Comparison of ENCODE assay signal across 20 cellular contexts in genomic region chr15:37885651-37886050, GRCh38. TPM values are rescaled to one million over a fixed set of nuclear protein-coding genes. Genes with fewer than 3 reads are reported as not detected.
A peak's percentile ranks its signal among the peaks of the same experiment; 100 is the strongest.
DNase-seq lines count a peak whose midpoint lies in the region; ATAC-seq, FAIRE-seq and TF ChIP-seq lines count a peak whose summit lies in the region.
"Had no signal": no experiment of that assay in that cellular context is flagged by ENCODE, and none has a peak within 500 bp of the region (broad histone marks: within the 10 kb centered on the region; RNA-seq: fewer than 3 reads in every experiment).

No MANE protein-coding gene starts in this region.

- no peak for TF ChIP-seq EP300 in HepG2 (IDR thresholded peaks at IDR 0.05; ENCODE audit: low read depth in 2 of 2, low read length in 2 of 2)
- no peak for TF ChIP-seq EP300 in HepG2 (CRISPR knock-in tag; IDR thresholded peaks at IDR 0.05; ENCODE audit: borderline replicate concordance)
- no peak for TF ChIP-seq EP300 in ovary (IDR thresholded peaks at IDR 0.05)

- H3K36me3 ChIP-seq in liver (ENCODE audit: control insufficient read depth in 4 of 4, insufficient read depth in 3 of 4, low read depth in 1 of 4, low read length in 3 of 4) (no peaks in the 10 kb centered on the region), HepG2 (replicated peaks in 1 of 2; ENCODE audit: control insufficient read depth in 1 of 2, insufficient read depth in 2 of 2, low read length in 2 of 2) (no peaks in the 10 kb centered on the region), RWPE2 (ENCODE audit: low read depth) (no peaks in the 10 kb centered on the region), ovary (no peaks in the 10 kb centered on the region)
- H3K36me3 ChIP-seq: HAP-1 had no signal

- H3K4me2 ChIP-seq in HepG2 (ENCODE audit: low read depth, low read length) = no peak overlapping the region
- H3K4me2 ChIP-seq: KMS-11 had no signal

- in situ Hi-C loops in HepG2 (cut with HindIII; ENCODE audit: extremely low pct_ligation_motif_present, low pct_unique_long_range_greater_than_20kb) = loop anchor here (25.0 kb wide), 2 partner anchors 998 to 1373 kb away; no protein-coding TSS in a partner anchor

- no peaks in the 10 kb centered on the region for H3K9me3 ChIP-seq in liver (ENCODE audit: control insufficient read depth in 4 of 4, low read length in 3 of 4)
- H3K9me3 ChIP-seq in HepG2 (ENCODE audit: low read length) = no peaks in the 10 kb centered on the region
- no peaks in the 10 kb centered on the region for H3K9me3 ChIP-seq in RWPE2 (ENCODE audit: severe bottlenecking)
- H3K9me3 ChIP-seq in ovary = no peaks in the 10 kb centered on the region
- H3K9me3 ChIP-seq: HAP-1 had no signal

- no peak for FAIRE-seq in HepG2 (lab: Jason Lieb, UNC)
- FAIRE-seq: G401.6, GM12892 had no signal

- no peak overlapping the region for H3K27ac ChIP-seq in liver (ENCODE audit: low read depth in 1 of 2, low read length in 2 of 2)
- no peak overlapping the region for H3K27ac ChIP-seq in HepG2 (ENCODE audit: extremely low read length, insufficient read depth, low read length)
- H3K27ac ChIP-seq in RWPE2 (ENCODE audit: poor library complexity, severe bottlenecking) = no peak overlapping the region
- H3K27ac ChIP-seq in ovary = no peak overlapping the region
- H3K27ac ChIP-seq: 22Rv1, KMS-11 had no signal

- TF ChIP-seq CTCF in liver (IDR thresholded peaks at IDR 0.05; ENCODE audit: low read depth, low read length, missing input control) (no peak), HepG2 (CRISPR knock-in tag; IDR thresholded peaks at IDR 0.05) (no peak), RWPE2 (IDR thresholded peaks at IDR 0.05; ENCODE audit: poor library complexity, severe bottlenecking) (no peak), epithelial cell of esophagus (IDR thresholded peaks at IDR 0.05; ENCODE audit: insufficient read depth, low read depth, low read length, missing control alignments) (no peak), ovary (IDR thresholded peaks at IDR 0.05) (no peak)

- no peak overlapping the region for H3K9ac ChIP-seq in liver (ENCODE audit: low read depth in 1 of 2, low read length in 2 of 2)
- H3K9ac ChIP-seq in HepG2 (ENCODE audit: insufficient read depth, low read depth, low read length) = no peak overlapping the region
- H3K9ac ChIP-seq: KMS-11 had no signal

- no peak for ATAC-seq in HepG2
- peak; percentile 73 for ATAC-seq in RWPE2 (ENCODE audit: low read depth)
- no peak for ATAC-seq in HG03175 (IDR thresholded peaks at IDR 0.05; ENCODE audit: unreplicated experiment)
- ATAC-seq in HG03432 (IDR thresholded peaks at IDR 0.05; ENCODE audit: unreplicated experiment) = no peak
- ATAC-seq: CD8-positive, alpha-beta T cell had no signal

- POLR2A ChIA-PET in HepG2 (lab: Yijun Ruan, JAX) = no interaction called here

- H3K4me1 ChIP-seq in liver (ENCODE audit: control insufficient read depth in 4 of 4, insufficient read depth in 4 of 4, low read length in 3 of 4) (peaks cover 0 to 2% (median under 1%) of the 10 kb centered on the region in 4 donors), HepG2 (ENCODE audit: insufficient read depth, low read length) (no peaks in the 10 kb centered on the region), RWPE2 (ENCODE audit: insufficient read depth, poor library complexity, severe bottlenecking) (peaks cover 8% of the 10 kb centered on the region), ovary (ENCODE audit: insufficient read depth) (no peaks in the 10 kb centered on the region)

- DNase-seq in HepG2 (ENCODE audit: low spot score) (no peak), RWPE2 (ENCODE audit: low spot score) (no peak), epithelial cell of esophagus (ENCODE audit: low read depth) (peak; percentile 22), ovary (no peak), COR-L47 (lab: John Stamatoyannopoulos, UW) (no peak)
- DNase-seq: CD8-positive, alpha-beta T cell; DMS79; GOT3 had no signal

- TF ChIP-seq RAD21 in liver (IDR thresholded peaks at IDR 0.05) (no peak), HepG2 (CRISPR knock-in tag; IDR thresholded peaks at IDR 0.05) (no peak)

- no peaks in the 10 kb centered on the region for H4K20me1 ChIP-seq in HepG2 (ENCODE audit: insufficient read depth, low read length)

- intact Hi-C loops in HepG2 (cut with micrococcal nuclease; ENCODE audit: unreplicated experiment) (loop anchor here (10.0 kb wide), 1 partner anchor 751 kb away; no protein-coding TSS in a partner anchor), ovary (cut with DNase I) (no loop called here)

- BruUV-seq in HepG2 (replicated peaks; lab: Mats Ljungman, UMichigan) = no TSS peak

- H3K4me3 ChIP-seq in liver (ENCODE audit: low read depth in 1 of 3, low read length in 3 of 3) (no peak overlapping the region), HepG2 (replicated peaks in 1 of 3; ENCODE audit: insufficient read depth in 1 of 3, low read depth in 2 of 3, low read length in 3 of 3) (no peak overlapping the region), RWPE2 (ENCODE audit: severe bottlenecking) (no peak overlapping the region), epithelial cell of esophagus (ENCODE audit: low read length) (no peak overlapping the region), ovary (no peak overlapping the region)
- H3K4me3 ChIP-seq: HAP-1 had no signal

- CTCF ChIA-PET in HepG2 (lab: Yijun Ruan, JAX; ENCODE audit: low intra/inter-chr PET ratio, low total read pairs) = no interaction called here

- H2AFZ ChIP-seq in HepG2 (ENCODE audit: low read length) = no peak overlapping the region

- no peaks in the 10 kb centered on the region for H3K79me2 ChIP-seq in HepG2 (ENCODE audit: insufficient read depth, low read length)

- no peak for TF ChIP-seq POLR2A in HepG2 (IDR thresholded peaks at IDR 0.05; ENCODE audit: insufficient read depth in 1 of 2, low read depth in 2 of 2, low read length in 2 of 2)
- no peak for TF ChIP-seq POLR2A in ovary (IDR thresholded peaks at IDR 0.05)

- H3K27me3 ChIP-seq in liver (ENCODE audit: control insufficient read depth in 4 of 4, insufficient read depth in 4 of 4, low read length in 3 of 4) = no peaks in the 10 kb centered on the region
- peaks cover 0 to 3% of the 10 kb centered on the region in 2 experiments; a peak in 1 of 5 replicates for H3K27me3 ChIP-seq in HepG2 (ENCODE audit: control insufficient read depth in 1 of 2, insufficient read depth in 2 of 2, low read length in 2 of 2)
- peaks cover 4% of the 10 kb centered on the region for H3K27me3 ChIP-seq in RWPE2 (ENCODE audit: insufficient read depth, poor library complexity, severe bottlenecking)
- H3K27me3 ChIP-seq in ovary = no peaks in the 10 kb centered on the region

TF ChIP-seq in HepG2, 621 proteins besides CTCF, POLR2A, EP300 and RAD21 (continues in another document):
- TF ChIP-seq NFYC (CRISPR knock-in tag; IDR thresholded peaks at IDR 0.05) (no peak), PRDM15 (CRISPR knock-in tag; IDR thresholded peaks at IDR 0.05) (no peak)
- TF ChIP-seq, protein P1, sequence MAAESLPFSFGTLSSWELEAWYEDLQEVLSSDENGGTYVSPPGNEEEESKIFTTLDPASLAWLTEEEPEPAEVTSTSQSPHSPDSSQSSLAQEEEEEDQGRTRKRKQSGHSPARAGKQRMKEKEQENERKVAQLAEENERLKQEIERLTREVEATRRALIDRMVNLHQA (CRISPR knock-in tag; IDR thresholded peaks at IDR 0.05) = no peak

RNA-seq across cellular contexts. Expression of gene TMCO5A, which starts 48.8 kb away (rescaled TPM):
- total RNA-seq in liver = not detected
- not detected for polyA plus RNA-seq in liver
- total RNA-seq in HepG2 (2016; rRNA removed; fragmentation: Illumina TruSeq; extraction: Trizol) = not detected in 2 replicates
- not detected in 2 replicates for total RNA-seq in HepG2 (2016; cell fraction: cytosol; rRNA removed; fragmentation: Illumina TruSeq; extraction: Trizol; ENCODE audit: low read depth)
- total RNA-seq in HepG2 (2016; cell fraction: insoluble cytoplasmic fraction; rRNA removed; fragmentation: Illumina TruSeq; extraction: Trizol) = not detected in 2 replicates
- total RNA-seq in HepG2 (2016; cell fraction: membrane; rRNA removed; fragmentation: Illumina TruSeq; extraction: Trizol) = not detected in 2 replicates
- not detected in 2 replicates for total RNA-seq in HepG2 (2016; cell fraction: nucleus; rRNA removed; fragmentation: Illumina TruSeq; extraction: Trizol)
- polyA plus RNA-seq in HepG2 (2011; rRNA removed) = not detected in 2 replicates
- polyA plus RNA-seq in HepG2 (2011; cell fraction: cytosol; rRNA removed) = not detected in 2 replicates
- not detected in 2 replicates for polyA plus RNA-seq in HepG2 (2011; cell fraction: nucleus; rRNA removed)
- polyA plus RNA-seq in HepG2 (2012) = not detected in 2 replicates
- polyA plus RNA-seq in HepG2 (2016; cell fraction: cytosol; fragmentation: Illumina TruSeq; extraction: Trizol; ENCODE audit: low read depth) = not detected in 2 replicates
- not detected in 2 replicates for polyA plus RNA-seq in HepG2 (2016; cell fraction: insoluble cytoplasmic fraction; fragmentation: Illumina TruSeq; extraction: Trizol; ENCODE audit: low read depth)
- not detected in 2 replicates for polyA plus RNA-seq in HepG2 (2016; cell fraction: membrane; fragmentation: Illumina TruSeq; extraction: Trizol; ENCODE audit: low read depth)
- not detected in 2 replicates for polyA plus RNA-seq in HepG2 (2016; cell fraction: nucleus; fragmentation: Illumina TruSeq; extraction: Trizol; ENCODE audit: insufficient read depth, low read depth)
- not detected in 2 replicates for polyA minus RNA-seq in HepG2 (2011; rRNA and poly(A)+ RNA removed; ENCODE audit: low replicate concordance)
- not detected in 2 replicates for polyA minus RNA-seq in HepG2 (2011; cell fraction: cytosol; rRNA and poly(A)+ RNA removed)
- not detected in 2 replicates for polyA minus RNA-seq in HepG2 (2011; cell fraction: nucleus; rRNA and poly(A)+ RNA removed)
- not detected for total RNA-seq in ovary
- not detected for polyA plus RNA-seq in ovary
- total RNA-seq: A673; CD8-positive, alpha-beta T cell; HT-29 had no signal
- polyA plus RNA-seq: BJ, CD14-positive monocyte had no signal
